9 cellular contexts compared by ENCODE assay signal in the genomic region with DNA sequence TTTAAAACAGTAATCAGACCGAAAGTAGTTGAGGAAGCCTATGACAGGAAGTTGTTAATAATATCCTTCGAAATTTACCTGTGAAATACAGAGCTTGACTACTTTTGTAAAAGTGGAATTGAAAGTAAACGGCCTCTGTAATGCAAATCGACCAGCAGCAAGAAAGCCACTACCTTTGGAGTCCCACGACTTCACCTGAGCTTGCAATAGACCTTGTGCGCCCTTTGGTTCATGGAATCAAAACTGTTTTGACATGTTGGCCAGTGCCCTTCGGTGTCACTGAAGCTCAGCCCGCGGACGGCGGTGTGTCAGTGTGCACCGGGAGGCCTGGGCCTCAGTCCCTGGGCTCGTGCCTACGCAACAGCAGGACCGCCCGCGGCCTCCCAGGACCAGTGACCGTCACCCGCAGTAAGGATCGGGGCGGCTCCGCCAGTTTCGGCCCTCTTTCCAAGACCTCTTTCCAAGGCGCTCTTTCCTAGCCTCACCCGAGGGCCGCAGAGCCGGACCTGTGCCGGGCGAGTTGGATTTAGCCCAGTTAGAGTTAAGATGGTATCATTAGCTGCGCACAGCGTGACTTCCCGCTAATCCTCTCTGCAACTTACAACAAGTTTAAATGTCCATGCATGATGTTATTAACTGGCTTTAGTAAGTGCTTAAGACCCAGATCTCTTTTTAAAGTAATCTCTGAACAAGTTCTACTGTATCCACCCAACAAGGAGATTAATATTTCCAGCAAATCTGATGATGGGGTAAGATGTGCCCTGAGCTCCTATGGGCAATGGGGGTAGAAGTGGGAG.
DNase-seq lines count a peak whose midpoint lies in the region; ATAC-seq and TF ChIP-seq lines count a peak whose summit lies in the region.
"Had no signal": no experiment of that assay in that cellular context is flagged by ENCODE, and none has a peak within 500 bp of the region (broad histone marks: within the 10 kb centered on the region; RNA-seq: fewer than 3 reads in every experiment).

No MANE protein-coding gene starts in this region.

- H3K9me3 Mint-ChIP-seq in Caco-2 (ENCODE audit: unreplicated experiment) = no peaks in the 10 kb centered on the region

- H2AFZ ChIP-seq in osteoblast (ENCODE audit: low read length) (peak overlapping the region; percentile 17), SK-N-SH (ENCODE audit: low read depth) (no peak overlapping the region)

- H3K4me2 ChIP-seq in osteoblast (ENCODE audit: insufficient read depth, low read length) (no peak overlapping the region), SK-N-SH (no peak overlapping the region)

- H3K79me2 ChIP-seq in osteoblast (ENCODE audit: insufficient read depth, low read length) = no peaks in the 10 kb centered on the region
- H3K79me2 ChIP-seq in SK-N-SH (ENCODE audit: insufficient read depth) = no peaks in the 10 kb centered on the region

- no peaks in the 10 kb centered on the region for H3K4me1 Mint-ChIP-seq in Caco-2 (ENCODE audit: low read depth, unreplicated experiment)

- H3K27me3 ChIP-seq in osteoblast (ENCODE audit: insufficient read depth, low read length) (peaks cover 55% of the 10 kb centered on the region), SK-N-SH (ENCODE audit: insufficient read depth) (peaks cover 30% of the 10 kb centered on the region), Caco-2 (replicated peaks; ENCODE audit: control insufficient read depth, insufficient read depth, low read length) (no peaks in the 10 kb centered on the region)

- H3F3A ChIP-seq in SK-N-SH (replicated peaks; ENCODE audit: insufficient read depth) = peaks cover 5% of the 10 kb centered on the region

- no peak for TF ChIP-seq RAD21 in SK-N-SH (IDR thresholded peaks at IDR 0.05; ENCODE audit: low read length)

- no peaks in the 10 kb centered on the region for H3K36me3 Mint-ChIP-seq in Caco-2 (ENCODE audit: insufficient read depth, unreplicated experiment)

- H3K36me3 ChIP-seq in osteoblast (ENCODE audit: insufficient read depth, low read length) (no peaks in the 10 kb centered on the region), SK-N-SH (replicated peaks in 1 of 2; ENCODE audit: control insufficient read depth in 1 of 2, insufficient read depth in 2 of 2, low read length in 1 of 2) (no peaks in the 10 kb centered on the region), Caco-2 (ENCODE audit: control insufficient read depth, insufficient read depth, low read length) (no peaks in the 10 kb centered on the region)
- H3K36me3 ChIP-seq: heart left ventricle had no signal

- no peak overlapping the region for H3K27ac ChIP-seq in osteoblast (ENCODE audit: low read depth, low read length)
- no peak overlapping the region for H3K27ac ChIP-seq in SK-N-SH (ENCODE audit: low read depth in 2 of 2, low read length in 1 of 2)
- H3K27ac ChIP-seq: heart left ventricle had no signal

- H4K20me1 ChIP-seq in osteoblast (ENCODE audit: insufficient read depth, low read length) = no peaks in the 10 kb centered on the region
- H4K20me1 ChIP-seq in SK-N-SH (ENCODE audit: insufficient read depth) = no peaks in the 10 kb centered on the region

- no peak overlapping the region for H3K27ac Mint-ChIP-seq in Caco-2 (ENCODE audit: unreplicated experiment)

- DNase-seq in DMS 273 (lab: John Stamatoyannopoulos, UW; ENCODE audit: unreplicated experiment) = peak; percentile 67
- DNase-seq in DMS 273 treated with DMSO at 0.1 percent for 48 hours (lab: John Stamatoyannopoulos, UW) = no peak
- DNase-seq in anterior cingulate cortex (lab: John Stamatoyannopoulos, UW) = peak in 38 of 58 donors; percentile 14 to 77 (median 56)
- no peak for DNase-seq in osteoblast (ENCODE audit: insufficient read length, low spot score, missing footprints)
- no peak for DNase-seq in SK-N-SH
- DNase-seq in NCI-H146 treated with DMSO at 0.1 percent for 48 hours (lab: John Stamatoyannopoulos, UW; ENCODE audit: unreplicated experiment) = no peak
- no peak for DNase-seq in Caco-2

- TF ChIP-seq CTCF in osteoblast (IDR thresholded peaks at IDR 0.05; ENCODE audit: extremely low read depth, low read depth, low read length) (no peak), SK-N-SH (IDR thresholded peaks at IDR 0.05) (no peak), Caco-2 (IDR thresholded peaks at IDR 0.05; ENCODE audit: insufficient read depth in 1 of 2, low read depth in 1 of 2, low read length in 1 of 2, severe bottlenecking in 1 of 2, unreplicated experiment in 1 of 2) (no peak)

- no TSS peak for BruUV-seq in Caco-2 (replicated peaks; lab: Mats Ljungman, UMichigan)

- peak; percentile 37 for ATAC-seq in HG02981 (IDR thresholded peaks at IDR 0.05; ENCODE audit: unreplicated experiment)

- 56% methylated on average over 20 of the region's 32 CpGs for WGBS in SK-N-SH (ENCODE audit: low lambda C conversion rate)

- POLR2A ChIA-PET in SK-N-SH (lab: Yijun Ruan, JAX) (no interaction called here), Caco-2 (lab: Charles Lee) (no interaction called here)

- no peak overlapping the region for H3K4me3 Mint-ChIP-seq in Caco-2 (ENCODE audit: unreplicated experiment)

- H3K4me1 ChIP-seq in osteoblast (ENCODE audit: insufficient read depth, low read length) (peaks cover 7% of the 10 kb centered on the region), SK-N-SH (ENCODE audit: control insufficient read depth in 1 of 2, insufficient read depth in 2 of 2, low read depth in 1 of 2, low read length in 1 of 2) (peaks cover 0 to 7% of the 10 kb centered on the region in 2 experiments; a peak in 1 of 4 replicates), Caco-2 (0 out of 2 replicates have a peak, but pooled peaks cover 5% of the 10 kb centered on the region)

- CTCF ChIA-PET in SK-N-SH (lab: Yijun Ruan, JAX) = interaction anchor here (0.8 to 2.7 kb wide), 4 partner anchors 14 to 31 kb away, joined by 3 to 15 read pairs (median 5); no protein-coding TSS in a partner anchor
- CTCF ChIA-PET in Caco-2 (lab: Charles Lee) = interaction anchor here (0.7 to 1.3 kb wide), 2 partner anchors 20 to 428 kb away, joined by 3 to 4 read pairs; no protein-coding TSS in a partner anchor

- no peak for TF ChIP-seq EP300 in SK-N-SH (IDR thresholded peaks at IDR 0.05; ENCODE audit: borderline replicate concordance in 1 of 2, low read depth in 1 of 2, low read length in 1 of 2)

- peaks cover 5% of the 10 kb centered on the region for H3K9me2 ChIP-seq in SK-N-SH

- no peak overlapping the region for H3K9ac ChIP-seq in SK-N-SH

- intact Hi-C loops in Caco-2 (cut with micrococcal nuclease; ENCODE audit: unreplicated experiment) = no loop called here

- H3K4me3 ChIP-seq in osteoblast (ENCODE audit: insufficient read depth, low read length) (no peak overlapping the region), SK-N-SH (ENCODE audit: low read depth in 2 of 2, low read length in 1 of 2) (no peak overlapping the region), Caco-2 (ENCODE audit: low read depth, low read length) (no peak overlapping the region)

- H3K27me3 Mint-ChIP-seq in Caco-2 (ENCODE audit: insufficient read depth, unreplicated experiment) = peaks cover 14% of the 10 kb centered on the region

- H3K9me3 ChIP-seq in osteoblast (ENCODE audit: low read depth, low read length) (no peaks in the 10 kb centered on the region), SK-N-SH (no peaks in the 10 kb centered on the region), Caco-2 (no peaks in the 10 kb centered on the region)
- H3K9me3 ChIP-seq: heart left ventricle had no signal

TF ChIP-seq in SK-N-SH, 30 proteins besides CTCF, POLR2A, EP300 and RAD21:
- TF ChIP-seq ELF1 (IDR thresholded peaks at IDR 0.05) = no peak
- no peak for TF ChIP-seq RCOR1 (IDR thresholded peaks at IDR 0.05; ENCODE audit: low read length)
- TF ChIP-seq FOSL2 (IDR thresholded peaks at IDR 0.05; ENCODE audit: borderline replicate concordance, low read depth) = no peak
- no peak for TF ChIP-seq SIN3A (IDR thresholded peaks at IDR 0.05; ENCODE audit: borderline replicate concordance, low read depth, low read length)
- no peak for TF ChIP-seq EZH2phosphoT487 (IDR thresholded peaks at IDR 0.05; ENCODE audit: borderline replicate concordance, low read depth)
- TF ChIP-seq, protein P1, sequence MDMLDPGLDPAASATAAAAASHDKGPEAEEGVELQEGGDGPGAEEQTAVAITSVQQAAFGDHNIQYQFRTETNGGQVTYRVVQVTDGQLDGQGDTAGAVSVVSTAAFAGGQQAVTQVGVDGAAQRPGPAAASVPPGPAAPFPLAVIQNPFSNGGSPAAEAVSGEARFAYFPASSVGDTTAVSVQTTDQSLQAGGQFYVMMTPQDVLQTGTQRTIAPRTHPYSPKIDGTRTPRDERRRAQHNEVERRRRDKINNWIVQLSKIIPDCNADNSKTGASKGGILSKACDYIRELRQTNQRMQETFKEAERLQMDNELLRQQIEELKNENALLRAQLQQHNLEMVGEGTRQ (IDR thresholded peaks at IDR 0.05; ENCODE audit: borderline replicate concordance, low read depth, low read length) = no peak
- no peak for TF ChIP-seq RXRA (IDR thresholded peaks at IDR 0.05; ENCODE audit: borderline replicate concordance, low read depth)
- TF ChIP-seq, protein P2, sequence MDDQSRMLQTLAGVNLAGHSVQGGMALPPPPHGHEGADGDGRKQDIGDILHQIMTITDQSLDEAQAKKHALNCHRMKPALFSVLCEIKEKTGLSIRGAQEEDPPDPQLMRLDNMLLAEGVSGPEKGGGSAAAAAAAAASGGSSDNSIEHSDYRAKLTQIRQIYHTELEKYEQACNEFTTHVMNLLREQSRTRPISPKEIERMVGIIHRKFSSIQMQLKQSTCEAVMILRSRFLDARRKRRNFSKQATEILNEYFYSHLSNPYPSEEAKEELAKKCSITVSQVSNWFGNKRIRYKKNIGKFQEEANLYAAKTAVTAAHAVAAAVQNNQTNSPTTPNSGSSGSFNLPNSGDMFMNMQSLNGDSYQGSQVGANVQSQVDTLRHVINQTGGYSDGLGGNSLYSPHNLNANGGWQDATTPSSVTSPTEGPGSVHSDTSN (IDR thresholded peaks at IDR 0.05) = no peak
- no peak for TF ChIP-seq RFX5 (IDR thresholded peaks at IDR 0.05; ENCODE audit: low read length)
- TF ChIP-seq MEF2A (IDR thresholded peaks at IDR 0.05; ENCODE audit: borderline replicate concordance, low read depth) = no peak
- TF ChIP-seq, protein P3, sequence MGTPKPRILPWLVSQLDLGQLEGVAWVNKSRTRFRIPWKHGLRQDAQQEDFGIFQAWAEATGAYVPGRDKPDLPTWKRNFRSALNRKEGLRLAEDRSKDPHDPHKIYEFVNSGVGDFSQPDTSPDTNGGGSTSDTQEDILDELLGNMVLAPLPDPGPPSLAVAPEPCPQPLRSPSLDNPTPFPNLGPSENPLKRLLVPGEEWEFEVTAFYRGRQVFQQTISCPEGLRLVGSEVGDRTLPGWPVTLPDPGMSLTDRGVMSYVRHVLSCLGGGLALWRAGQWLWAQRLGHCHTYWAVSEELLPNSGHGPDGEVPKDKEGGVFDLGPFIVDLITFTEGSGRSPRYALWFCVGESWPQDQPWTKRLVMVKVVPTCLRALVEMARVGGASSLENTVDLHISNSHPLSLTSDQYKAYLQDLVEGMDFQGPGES (IDR thresholded peaks at IDR 0.05; ENCODE audit: low read depth, low read length) = no peak
TF ChIP-seq in SK-N-SH: peak in this region for 0.

Comparison
In these comparisons a context has a peak if more than half of its experiments do, and no peak if none do; other contexts are left out.
1. DNase-seq: peak in DMS 273 (single experiment) and anterior cingulate cortex (38 of 58); none in DMS 273 treated with DMSO at 0.1 percent for 48 hours (single experiment), osteoblast (single experiment), SK-N-SH (single experiment), NCI-H146 treated with DMSO at 0.1 percent for 48 hours (single experiment) and Caco-2 (0 of 2).